ENCODE assay signal across 8 cellular contexts in the genomic region with DNA sequence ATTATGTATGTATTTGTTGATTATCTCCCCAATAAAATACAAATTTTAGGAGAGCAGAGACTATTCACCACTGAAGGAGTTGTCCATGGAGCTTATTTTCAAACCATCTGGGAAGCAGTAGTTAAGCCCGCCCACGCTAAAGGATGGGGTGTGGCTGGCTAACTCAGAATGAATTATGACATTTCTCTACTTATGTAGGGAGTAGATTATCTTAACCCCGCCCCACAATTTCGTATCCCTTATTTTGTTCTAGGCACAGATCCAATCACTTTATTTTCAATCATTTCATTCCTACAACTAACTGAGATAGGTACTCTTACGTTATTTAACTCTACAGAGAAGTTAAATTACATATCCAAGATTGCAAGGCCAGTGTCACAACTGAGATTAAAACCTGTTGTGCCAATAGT. TPM values are rescaled to one million over a fixed set of nuclear protein-coding genes. Genes with fewer than 3 reads are reported as not detected.
DNase-seq lines count a peak whose midpoint lies in the region; ATAC-seq and TF ChIP-seq lines count a peak whose summit lies in the region.

No MANE protein-coding gene starts in this region.

- no peaks in the 10 kb centered on the region for H3K27me3 ChIP-seq in SU-DHL-6 (ENCODE audit: low read length)

- no peak overlapping the region for H3K27ac Mint-ChIP-seq in Calu3 (ENCODE audit: unreplicated experiment)

- peak; percentile 30 for ATAC-seq in Right ventricle myocardium superior (ENCODE audit: poor library complexity)

- no TSS peak for BruUV-seq in Calu3 (replicated peaks; lab: Mats Ljungman, UMichigan)

- CTCF ChIA-PET in Calu3 (lab: Charles Lee) = interaction anchor here (0.7 to 2.0 kb wide), 4 partner anchors 9 to 37 kb away, joined by 4 to 11 read pairs (median 6); no protein-coding TSS in a partner anchor

- intact Hi-C loops in Calu3 (cut with micrococcal nuclease; ENCODE audit: unreplicated experiment) (no loop called here), Right ventricle myocardium superior (cut with DNase I) (no loop called here)

- H3K27ac ChIP-seq in SU-DHL-6 (ENCODE audit: low read depth, low read length) = no peak overlapping the region

- H3K9me3 ChIP-seq in SU-DHL-6 (ENCODE audit: insufficient read depth, low read length) = no peaks in the 10 kb centered on the region

- peak overlapping the region; percentile 59 for H3K4me3 ChIP-seq in SU-DHL-6 (ENCODE audit: insufficient read depth, low read length, poor library complexity, severe bottlenecking)
- H3K4me3 ChIP-seq in skeletal muscle cell (ENCODE audit: low read depth, low read length) = peak overlapping the region; percentile 80

- TF ChIP-seq CTCF in Calu3 (IDR thresholded peaks at IDR 0.05; ENCODE audit: unreplicated experiment) (no peak), SU-DHL-6 (IDR thresholded peaks at IDR 0.05; ENCODE audit: insufficient read depth, low read length, poor library complexity, severe bottlenecking) (no peak)

- peaks cover 8% of the 10 kb centered on the region for H3K27me3 Mint-ChIP-seq in Calu3 (ENCODE audit: unreplicated experiment)

- peak overlapping the region; percentile 94 for H3K4me2 ChIP-seq in SU-DHL-6 (ENCODE audit: low read depth, low read length, poor library complexity, severe bottlenecking)

- DNase-seq in Calu3 (peak; percentile 61), NAMALWA (ENCODE audit: low spot score) (peak; percentile 13), Right ventricle myocardium superior (peak; percentile 76), skeletal muscle cell (ENCODE audit: low read depth) (peak; percentile 82), activated gamma-delta T cell treated with Interleukin-2 at 50 U/mL for 16 hours (no peak), UCSD-AML1 (lab: John Stamatoyannopoulos, UW; ENCODE audit: unreplicated experiment) (no peak), Kasumi-1 (lab: John Stamatoyannopoulos, UW) (no peak)

- no peaks in the 10 kb centered on the region for H3K36me3 Mint-ChIP-seq in Calu3 (ENCODE audit: insufficient read depth, unreplicated experiment)

- H3K9me3 Mint-ChIP-seq in Calu3 (ENCODE audit: low read depth, unreplicated experiment) = no peaks in the 10 kb centered on the region

- no peaks in the 10 kb centered on the region for H3F3A ChIP-seq in SU-DHL-6 (ENCODE audit: insufficient read depth)

- peaks cover 33% of the 10 kb centered on the region for H3K4me1 Mint-ChIP-seq in Calu3 (ENCODE audit: low read depth, unreplicated experiment)

- H2AFZ ChIP-seq in SU-DHL-6 (ENCODE audit: low read depth, low read length, severe bottlenecking) = peak overlapping the region; percentile 47

- H3K4me3 Mint-ChIP-seq in Calu3 (ENCODE audit: low read depth, unreplicated experiment) = no peak overlapping the region

- H4K20me1 ChIP-seq in SU-DHL-6 (ENCODE audit: low read depth, low read length) = peaks cover 5% of the 10 kb centered on the region; the same call in 1 of the 2 replicates

- H3K9ac ChIP-seq in SU-DHL-6 (ENCODE audit: low read length) = peak overlapping the region; percentile 73

- no peaks in the 10 kb centered on the region for H3K9me2 ChIP-seq in SU-DHL-6 (replicated peaks; ENCODE audit: insufficient read depth, low read length)

- no peaks in the 10 kb centered on the region for H3K36me3 ChIP-seq in SU-DHL-6 (ENCODE audit: low read length)

- H3K79me2 ChIP-seq in SU-DHL-6 (ENCODE audit: insufficient read depth, low read length) = peaks cover 33% of the 10 kb centered on the region

RNA-seq across cellular contexts. Expression of a gene that starts 1.4 kb away (rescaled TPM):
- 129 and 131 TPM in 2 replicates for total RNA-seq in Calu3 (2022)
- 217 TPM for total RNA-seq in Right ventricle myocardium superior

RNA-seq across cellular contexts. Expression of a gene that starts 40.4 kb away (rescaled TPM):
- total RNA-seq in Calu3 (2022) (2.3 and 3.4 TPM in 2 replicates), Right ventricle myocardium superior (0.16 TPM)

Comparison
In these comparisons a context has a peak if more than half of its experiments do, and no peak if none do; other contexts are left out.
1. DNase-seq: peak in Calu3 (single experiment), NAMALWA (single experiment), Right ventricle myocardium superior (single experiment) and skeletal muscle cell (single experiment); none in activated gamma-delta T cell treated with Interleukin-2 at 50 U/mL for 16 hours (single experiment), UCSD-AML1 (single experiment) and Kasumi-1 (0 of 2).